ENCODE assay signal across 1 cellular context in the genomic region with DNA sequence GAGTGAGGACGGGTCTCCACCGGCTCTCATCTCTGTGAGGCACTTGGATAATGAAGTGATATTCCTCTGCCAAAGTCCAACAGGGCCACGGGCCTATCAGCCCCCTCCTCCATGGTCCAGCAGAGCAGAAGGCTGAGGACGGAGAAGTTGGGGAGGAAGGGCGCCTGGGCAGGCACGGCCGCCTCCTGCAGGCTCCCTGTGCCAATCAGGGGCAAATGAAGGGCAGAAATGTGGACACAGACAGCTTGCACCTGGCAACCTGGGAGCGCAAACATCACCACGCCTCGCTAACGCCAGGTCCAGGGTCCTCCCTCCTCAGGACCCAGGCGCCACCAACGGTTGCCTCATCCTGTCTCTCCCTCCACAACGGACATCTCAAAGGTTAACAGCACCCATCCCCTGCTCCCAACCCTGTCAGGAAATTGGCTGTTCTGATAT.
A peak's percentile ranks its signal among the peaks of the same experiment; 100 is the strongest.
TF ChIP-seq lines count a peak whose summit lies in the region.

No MANE protein-coding gene starts in this region.

TF ChIP-seq in HepG2, 621 proteins besides CTCF, POLR2A, EP300 and RAD21 (continued from another document and continues in another):
- TF ChIP-seq ZSCAN31 (CRISPR knock-in tag; IDR thresholded peaks at IDR 0.05; ENCODE audit: low read depth) (0 out of 2 replicates have a peak, but pooled peaks have one; percentile 40), CHD4 (IDR thresholded peaks at IDR 0.05; ENCODE audit: borderline replicate concordance, low read length) (0 out of 2 replicates have a peak, but pooled peaks have one; percentile 40), HNF4G (IDR thresholded peaks at IDR 0.05; ENCODE audit: borderline replicate concordance, low read depth, low read length) (peak; percentile 88), HNF4G (CRISPR knock-in tag; IDR thresholded peaks at IDR 0.05; ENCODE audit: borderline replicate concordance, low read depth) (peak; percentile 70; the same call in 1 of the 2 replicates), HNRNPLL (IDR thresholded peaks at IDR 0.05; ENCODE audit: low read depth, low read length, poor library complexity, severe bottlenecking) (no peak), ZNF383 (CRISPR knock-in tag; IDR thresholded peaks at IDR 0.05; ENCODE audit: borderline replicate concordance) (0 out of 2 replicates have a peak, but pooled peaks have one; percentile 22), ZNF337 (CRISPR knock-in tag; IDR thresholded peaks at IDR 0.05; ENCODE audit: borderline replicate concordance, low read depth) (no peak), YY1 (IDR thresholded peaks at IDR 0.05; ENCODE audit: insufficient read depth, insufficient replicate concordance, low read depth, low read length) (no peak), FOXA3 (CRISPR knock-in tag; IDR thresholded peaks at IDR 0.05) (peak; percentile 14; the same call in 1 of the 2 replicates), FOXO1 (CRISPR knock-in tag; IDR thresholded peaks at IDR 0.05) (0 out of 2 replicates have a peak, but pooled peaks have one; percentile 34), ZNF614 (CRISPR knock-in tag; IDR thresholded peaks at IDR 0.05; ENCODE audit: borderline replicate concordance) (0 out of 2 replicates have a peak, but pooled peaks have one; percentile 46), SPEN (CRISPR knock-in tag; IDR thresholded peaks at IDR 0.05; ENCODE audit: low read depth) (peak; percentile 47; the same call in 1 of the 2 replicates), ZSCAN25 (CRISPR knock-in tag; IDR thresholded peaks at IDR 0.05) (peak; percentile 65; the same call in 1 of the 2 replicates), SKI (IDR thresholded peaks at IDR 0.05; ENCODE audit: partially characterized antibody) (peak; percentile 90), RFX5 (IDR thresholded peaks at IDR 0.05; ENCODE audit: low read depth, low read length) (peak; percentile 63; the same call in 1 of the 2 replicates), AKAP8 (CRISPR knock-in tag; IDR thresholded peaks at IDR 0.05) (no peak), GATAD2A (CRISPR knock-in tag; IDR thresholded peaks at IDR 0.05) (peak; percentile 71), GABPB1 (CRISPR knock-in tag; IDR thresholded peaks at IDR 0.05) (peak; percentile 37; the same call in 1 of the 2 replicates), MBD4 (IDR thresholded peaks at IDR 0.05; ENCODE audit: borderline replicate concordance, low read length) (no peak), ZNF333 (CRISPR knock-in tag; IDR thresholded peaks at IDR 0.05; ENCODE audit: borderline replicate concordance) (no peak), ZNF138 (CRISPR knock-in tag; IDR thresholded peaks at IDR 0.05; ENCODE audit: low read depth) (no peak), CEBPB (IDR thresholded peaks at IDR 0.05; ENCODE audit: borderline replicate concordance, low read depth, low read length) (peak; percentile 87; the same call in 1 of the 2 replicates), ZNF343 (CRISPR knock-in tag; IDR thresholded peaks at IDR 0.05) (peak; percentile 62; the same call in 1 of the 2 replicates), PITX1 (CRISPR knock-in tag; IDR thresholded peaks at IDR 0.05) (peak; percentile 51; the same call in 1 of the 2 replicates), ZNF546 (CRISPR knock-in tag; conservative IDR thresholded peaks at IDR 0.05) (no peak), RXRB (CRISPR knock-in tag; IDR thresholded peaks at IDR 0.05; ENCODE audit: borderline replicate concordance) (peak; percentile 65; the same call in 1 of the 2 replicates), REPIN1 (CRISPR knock-in tag; IDR thresholded peaks at IDR 0.05; ENCODE audit: borderline replicate concordance, low read depth) (no peak), HOXD1 (CRISPR knock-in tag; IDR thresholded peaks at IDR 0.05) (0 out of 2 replicates have a peak, but pooled peaks have one; percentile 55), MIXL1 (CRISPR knock-in tag; IDR thresholded peaks at IDR 0.05) (peak; percentile 39; the same call in 1 of the 2 replicates), FOXK1 (CRISPR knock-in tag; IDR thresholded peaks at IDR 0.05; ENCODE audit: borderline replicate concordance, low read depth) (no peak), ZNF879 (CRISPR knock-in tag; IDR thresholded peaks at IDR 0.05) (no peak), SMC3 (IDR thresholded peaks at IDR 0.05; ENCODE audit: low read length) (no peak), ZFX (CRISPR knock-in tag; IDR thresholded peaks at IDR 0.05; ENCODE audit: low read depth) (peak; percentile 63), ZNF720 (CRISPR knock-in tag; IDR thresholded peaks at IDR 0.05) (no peak)
- TF ChIP-seq, protein P1, sequence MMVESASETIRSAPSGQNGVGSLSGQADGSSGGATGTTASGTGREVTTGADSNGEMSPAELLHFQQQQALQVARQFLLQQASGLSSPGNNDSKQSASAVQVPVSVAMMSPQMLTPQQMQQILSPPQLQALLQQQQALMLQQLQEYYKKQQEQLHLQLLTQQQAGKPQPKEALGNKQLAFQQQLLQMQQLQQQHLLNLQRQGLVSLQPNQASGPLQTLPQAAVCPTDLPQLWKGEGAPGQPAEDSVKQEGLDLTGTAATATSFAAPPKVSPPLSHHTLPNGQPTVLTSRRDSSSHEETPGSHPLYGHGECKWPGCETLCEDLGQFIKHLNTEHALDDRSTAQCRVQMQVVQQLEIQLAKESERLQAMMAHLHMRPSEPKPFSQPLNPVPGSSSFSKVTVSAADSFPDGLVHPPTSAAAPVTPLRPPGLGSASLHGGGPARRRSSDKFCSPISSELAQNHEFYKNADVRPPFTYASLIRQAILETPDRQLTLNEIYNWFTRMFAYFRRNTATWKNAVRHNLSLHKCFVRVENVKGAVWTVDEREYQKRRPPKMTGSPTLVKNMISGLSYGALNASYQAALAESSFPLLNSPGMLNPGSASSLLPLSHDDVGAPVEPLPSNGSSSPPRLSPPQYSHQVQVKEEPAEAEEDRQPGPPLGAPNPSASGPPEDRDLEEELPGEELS (CRISPR knock-in tag; IDR thresholded peaks at IDR 0.05), result peak; percentile 71
- TF ChIP-seq, protein P2, sequence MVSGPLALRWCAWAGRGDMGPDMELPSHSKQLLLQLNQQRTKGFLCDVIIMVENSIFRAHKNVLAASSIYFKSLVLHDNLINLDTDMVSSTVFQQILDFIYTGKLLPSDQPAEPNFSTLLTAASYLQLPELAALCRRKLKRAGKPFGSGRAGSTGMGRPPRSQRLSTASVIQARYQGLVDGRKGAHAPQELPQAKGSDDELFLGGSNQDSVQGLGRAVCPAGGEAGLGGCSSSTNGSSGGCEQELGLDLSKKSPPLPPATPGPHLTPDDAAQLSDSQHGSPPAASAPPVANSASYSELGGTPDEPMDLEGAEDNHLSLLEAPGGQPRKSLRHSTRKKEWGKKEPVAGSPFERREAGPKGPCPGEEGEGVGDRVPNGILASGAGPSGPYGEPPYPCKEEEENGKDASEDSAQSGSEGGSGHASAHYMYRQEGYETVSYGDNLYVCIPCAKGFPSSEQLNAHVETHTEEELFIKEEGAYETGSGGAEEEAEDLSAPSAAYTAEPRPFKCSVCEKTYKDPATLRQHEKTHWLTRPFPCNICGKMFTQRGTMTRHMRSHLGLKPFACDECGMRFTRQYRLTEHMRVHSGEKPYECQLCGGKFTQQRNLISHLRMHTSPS (CRISPR knock-in tag; IDR thresholded peaks at IDR 0.05; ENCODE audit: low read depth), result peak; percentile 97
- TF ChIP-seq, protein P3, sequence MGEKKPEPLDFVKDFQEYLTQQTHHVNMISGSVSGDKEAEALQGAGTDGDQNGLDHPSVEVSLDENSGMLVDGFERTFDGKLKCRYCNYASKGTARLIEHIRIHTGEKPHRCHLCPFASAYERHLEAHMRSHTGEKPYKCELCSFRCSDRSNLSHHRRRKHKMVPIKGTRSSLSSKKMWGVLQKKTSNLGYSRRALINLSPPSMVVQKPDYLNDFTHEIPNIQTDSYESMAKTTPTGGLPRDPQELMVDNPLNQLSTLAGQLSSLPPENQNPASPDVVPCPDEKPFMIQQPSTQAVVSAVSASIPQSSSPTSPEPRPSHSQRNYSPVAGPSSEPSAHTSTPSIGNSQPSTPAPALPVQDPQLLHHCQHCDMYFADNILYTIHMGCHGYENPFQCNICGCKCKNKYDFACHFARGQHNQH (CRISPR knock-in tag; IDR thresholded peaks at IDR 0.05), result 0 out of 2 replicates have a peak, but pooled peaks have one; percentile 32
- TF ChIP-seq, protein P4, sequence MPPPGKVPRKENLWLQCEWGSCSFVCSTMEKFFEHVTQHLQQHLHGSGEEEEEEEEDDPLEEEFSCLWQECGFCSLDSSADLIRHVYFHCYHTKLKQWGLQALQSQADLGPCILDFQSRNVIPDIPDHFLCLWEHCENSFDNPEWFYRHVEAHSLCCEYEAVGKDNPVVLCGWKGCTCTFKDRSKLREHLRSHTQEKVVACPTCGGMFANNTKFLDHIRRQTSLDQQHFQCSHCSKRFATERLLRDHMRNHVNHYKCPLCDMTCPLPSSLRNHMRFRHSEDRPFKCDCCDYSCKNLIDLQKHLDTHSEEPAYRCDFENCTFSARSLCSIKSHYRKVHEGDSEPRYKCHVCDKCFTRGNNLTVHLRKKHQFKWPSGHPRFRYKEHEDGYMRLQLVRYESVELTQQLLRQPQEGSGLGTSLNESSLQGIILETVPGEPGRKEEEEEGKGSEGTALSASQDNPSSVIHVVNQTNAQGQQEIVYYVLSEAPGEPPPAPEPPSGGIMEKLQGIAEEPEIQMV (CRISPR knock-in tag; IDR thresholded peaks at IDR 0.05; ENCODE audit: low read depth), result 0 out of 2 replicates have a peak, but pooled peaks have one; percentile 50
- TF ChIP-seq, protein P5, sequence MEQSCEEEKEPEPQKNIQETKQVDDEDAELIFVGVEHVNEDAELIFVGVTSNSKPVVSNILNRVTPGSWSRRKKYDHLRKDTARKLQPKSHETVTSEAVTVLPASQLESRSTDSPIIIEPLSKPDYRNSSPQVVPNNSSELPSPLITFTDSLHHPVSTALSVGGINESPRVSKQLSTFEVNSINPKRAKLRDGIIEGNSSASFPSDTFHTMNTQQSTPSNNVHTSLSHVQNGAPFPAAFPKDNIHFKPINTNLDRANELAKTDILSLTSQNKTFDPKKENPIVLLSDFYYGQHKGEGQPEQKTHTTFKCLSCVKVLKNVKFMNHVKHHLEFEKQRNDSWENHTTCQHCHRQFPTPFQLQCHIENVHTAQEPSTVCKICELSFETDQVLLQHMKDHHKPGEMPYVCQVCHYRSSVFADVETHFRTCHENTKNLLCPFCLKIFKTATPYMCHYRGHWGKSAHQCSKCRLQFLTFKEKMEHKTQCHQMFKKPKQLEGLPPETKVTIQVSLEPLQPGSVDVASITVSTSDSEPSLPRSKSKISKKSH (CRISPR knock-in tag; IDR thresholded peaks at IDR 0.05; ENCODE audit: borderline replicate concordance), result 0 out of 2 replicates have a peak, but pooled peaks have one; percentile 50
- TF ChIP-seq, protein P6, sequence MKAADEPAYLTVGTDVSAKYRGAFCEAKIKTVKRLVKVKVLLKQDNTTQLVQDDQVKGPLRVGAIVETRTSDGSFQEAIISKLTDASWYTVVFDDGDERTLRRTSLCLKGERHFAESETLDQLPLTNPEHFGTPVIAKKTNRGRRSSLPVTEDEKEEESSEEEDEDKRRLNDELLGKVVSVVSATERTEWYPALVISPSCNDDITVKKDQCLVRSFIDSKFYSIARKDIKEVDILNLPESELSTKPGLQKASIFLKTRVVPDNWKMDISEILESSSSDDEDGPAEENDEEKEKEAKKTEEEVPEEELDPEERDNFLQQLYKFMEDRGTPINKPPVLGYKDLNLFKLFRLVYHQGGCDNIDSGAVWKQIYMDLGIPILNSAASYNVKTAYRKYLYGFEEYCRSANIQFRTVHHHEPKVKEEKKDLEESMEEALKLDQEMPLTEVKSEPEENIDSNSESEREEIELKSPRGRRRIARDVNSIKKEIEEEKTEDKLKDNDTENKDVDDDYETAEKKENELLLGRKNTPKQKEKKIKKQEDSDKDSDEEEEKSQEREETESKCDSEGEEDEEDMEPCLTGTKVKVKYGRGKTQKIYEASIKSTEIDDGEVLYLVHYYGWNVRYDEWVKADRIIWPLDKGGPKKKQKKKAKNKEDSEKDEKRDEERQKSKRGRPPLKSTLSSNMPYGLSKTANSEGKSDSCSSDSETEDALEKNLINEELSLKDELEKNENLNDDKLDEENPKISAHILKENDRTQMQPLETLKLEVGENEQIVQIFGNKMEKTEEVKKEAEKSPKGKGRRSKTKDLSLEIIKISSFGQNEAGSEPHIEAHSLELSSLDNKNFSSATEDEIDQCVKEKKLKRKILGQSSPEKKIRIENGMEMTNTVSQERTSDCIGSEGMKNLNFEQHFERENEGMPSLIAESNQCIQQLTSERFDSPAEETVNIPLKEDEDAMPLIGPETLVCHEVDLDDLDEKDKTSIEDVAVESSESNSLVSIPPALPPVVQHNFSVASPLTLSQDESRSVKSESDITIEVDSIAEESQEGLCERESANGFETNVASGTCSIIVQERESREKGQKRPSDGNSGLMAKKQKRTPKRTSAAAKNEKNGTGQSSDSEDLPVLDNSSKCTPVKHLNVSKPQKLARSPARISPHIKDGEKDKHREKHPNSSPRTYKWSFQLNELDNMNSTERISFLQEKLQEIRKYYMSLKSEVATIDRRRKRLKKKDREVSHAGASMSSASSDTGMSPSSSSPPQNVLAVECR (CRISPR knock-in tag; IDR thresholded peaks at IDR 0.05; ENCODE audit: borderline replicate concordance), result peak; percentile 57; the same call in 1 of the 2 replicates
- TF ChIP-seq, protein P7, sequence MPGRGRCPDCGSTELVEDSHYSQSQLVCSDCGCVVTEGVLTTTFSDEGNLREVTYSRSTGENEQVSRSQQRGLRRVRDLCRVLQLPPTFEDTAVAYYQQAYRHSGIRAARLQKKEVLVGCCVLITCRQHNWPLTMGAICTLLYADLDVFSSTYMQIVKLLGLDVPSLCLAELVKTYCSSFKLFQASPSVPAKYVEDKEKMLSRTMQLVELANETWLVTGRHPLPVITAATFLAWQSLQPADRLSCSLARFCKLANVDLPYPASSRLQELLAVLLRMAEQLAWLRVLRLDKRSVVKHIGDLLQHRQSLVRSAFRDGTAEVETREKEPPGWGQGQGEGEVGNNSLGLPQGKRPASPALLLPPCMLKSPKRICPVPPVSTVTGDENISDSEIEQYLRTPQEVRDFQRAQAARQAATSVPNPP (CRISPR knock-in tag; IDR thresholded peaks at IDR 0.05), result no peak
- TF ChIP-seq, protein P8, sequence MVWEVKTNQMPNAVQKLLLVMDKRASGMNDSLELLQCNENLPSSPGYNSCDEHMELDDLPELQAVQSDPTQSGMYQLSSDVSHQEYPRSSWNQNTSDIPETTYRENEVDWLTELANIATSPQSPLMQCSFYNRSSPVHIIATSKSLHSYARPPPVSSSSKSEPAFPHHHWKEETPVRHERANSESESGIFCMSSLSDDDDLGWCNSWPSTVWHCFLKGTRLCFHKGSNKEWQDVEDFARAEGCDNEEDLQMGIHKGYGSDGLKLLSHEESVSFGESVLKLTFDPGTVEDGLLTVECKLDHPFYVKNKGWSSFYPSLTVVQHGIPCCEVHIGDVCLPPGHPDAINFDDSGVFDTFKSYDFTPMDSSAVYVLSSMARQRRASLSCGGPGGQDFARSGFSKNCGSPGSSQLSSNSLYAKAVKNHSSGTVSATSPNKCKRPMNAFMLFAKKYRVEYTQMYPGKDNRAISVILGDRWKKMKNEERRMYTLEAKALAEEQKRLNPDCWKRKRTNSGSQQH (CRISPR knock-in tag; IDR thresholded peaks at IDR 0.05; ENCODE audit: low read depth), result no peak
- TF ChIP-seq, protein P9, sequence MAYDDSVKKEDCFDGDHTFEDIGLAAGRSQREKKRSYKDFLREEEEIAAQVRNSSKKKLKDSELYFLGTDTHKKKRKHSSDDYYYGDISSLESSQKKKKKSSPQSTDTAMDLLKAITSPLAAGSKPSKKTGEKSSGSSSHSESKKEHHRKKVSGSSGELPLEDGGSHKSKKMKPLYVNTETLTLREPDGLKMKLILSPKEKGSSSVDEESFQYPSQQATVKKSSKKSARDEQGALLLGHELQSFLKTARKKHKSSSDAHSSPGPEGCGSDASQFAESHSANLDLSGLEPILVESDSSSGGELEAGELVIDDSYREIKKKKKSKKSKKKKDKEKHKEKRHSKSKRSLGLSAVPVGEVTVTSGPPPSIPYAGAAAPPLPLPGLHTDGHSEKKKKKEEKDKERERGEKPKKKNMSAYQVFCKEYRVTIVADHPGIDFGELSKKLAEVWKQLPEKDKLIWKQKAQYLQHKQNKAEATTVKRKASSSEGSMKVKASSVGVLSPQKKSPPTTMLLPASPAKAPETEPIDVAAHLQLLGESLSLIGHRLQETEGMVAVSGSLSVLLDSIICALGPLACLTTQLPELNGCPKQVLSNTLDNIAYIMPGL (CRISPR knock-in tag; IDR thresholded peaks at IDR 0.05; ENCODE audit: borderline replicate concordance in 1 of 2, low read depth in 1 of 2), result peak in 1 of 2 experiments; percentile 32; a peak in 1 of 4 replicates
